In genomic region chr5:33440482-33441240, GRCh38 we compare ENCODE assay signal across 1 cellular context.
TF ChIP-seq lines count a peak whose summit lies in the region.

TARS1 (plus strand) TSS chr5:33440965; CDS start chr5:33441087, 122 bp downstream.

TF ChIP-seq in HepG2, 621 proteins besides CTCF, POLR2A, EP300 and RAD21 (continued from another document and continues in another):
- TF ChIP-seq AHDC1 (CRISPR knock-in tag; IDR thresholded peaks at IDR 0.05; ENCODE audit: borderline replicate concordance) (peak; percentile 52; the same call in 1 of the 2 replicates), ZNF224 (CRISPR knock-in tag; IDR thresholded peaks at IDR 0.05) (no peak), SP1 (IDR thresholded peaks at IDR 0.05) (no peak), SP1 (CRISPR knock-in tag; IDR thresholded peaks at IDR 0.05) (peak; percentile 80), KDM2A (CRISPR knock-in tag; IDR thresholded peaks at IDR 0.05; ENCODE audit: borderline replicate concordance, low read depth) (peak; percentile 86), RAD51 (IDR thresholded peaks at IDR 0.05; ENCODE audit: borderline replicate concordance) (no peak), RFX5 (IDR thresholded peaks at IDR 0.05; ENCODE audit: low read depth, low read length) (no peak; the same call in 1 of the 2 replicates), ZGPAT (CRISPR knock-in tag; IDR thresholded peaks at IDR 0.05) (peak; percentile 78), TCF7 (IDR thresholded peaks at IDR 0.05; ENCODE audit: low read depth) (no peak), KLF12 (CRISPR knock-in tag; IDR thresholded peaks at IDR 0.05; ENCODE audit: borderline replicate concordance) (no peak), MXI1 (IDR thresholded peaks at IDR 0.05; ENCODE audit: borderline replicate concordance, low read depth, low read length) (peak; percentile 11; the same call in 1 of the 3 replicates), ZFP91 (CRISPR knock-in tag; IDR thresholded peaks at IDR 0.05; ENCODE audit: borderline replicate concordance) (peak; percentile 77; the same call in 1 of the 2 replicates), AGO2 (optimal IDR thresholded peaks at IDR 0.05; ENCODE audit: low read depth, low read length) (peak; percentile 45), NCOA1 (CRISPR knock-in tag; IDR thresholded peaks at IDR 0.05) (no peak; the same call in 1 of the 2 replicates), XRCC5 (optimal IDR thresholded peaks at IDR 0.05; ENCODE audit: low read length) (no peak), HMGA1 (CRISPR knock-in tag; conservative IDR thresholded peaks at IDR 0.05) (no peak), ZNF142 (CRISPR knock-in tag; IDR thresholded peaks at IDR 0.05) (peak; percentile 33; the same call in 1 of the 2 replicates), ZFP41 (CRISPR knock-in tag; IDR thresholded peaks at IDR 0.05; ENCODE audit: borderline replicate concordance) (peak; percentile 43; the same call in 1 of the 2 replicates), PAWR (CRISPR knock-in tag; IDR thresholded peaks at IDR 0.05; ENCODE audit: borderline replicate concordance) (no peak), CBX5 (CRISPR knock-in tag; IDR thresholded peaks at IDR 0.05; ENCODE audit: borderline replicate concordance) (no peak; the same call in 1 of the 2 replicates), ATF2 (CRISPR knock-in tag; IDR thresholded peaks at IDR 0.05) (peak; percentile 42; the same call in 1 of the 2 replicates), KLF11 (CRISPR knock-in tag; IDR thresholded peaks at IDR 0.05) (peak; percentile 22; the same call in 1 of the 2 replicates), ZBTB21 (CRISPR knock-in tag; IDR thresholded peaks at IDR 0.05) (no peak; the same call in 1 of the 2 replicates), ETV6 (CRISPR knock-in tag; conservative IDR thresholded peaks at IDR 0.05) (no peak; the same call in 1 of the 2 replicates), ZBTB34 (CRISPR knock-in tag; IDR thresholded peaks at IDR 0.05) (no peak), AKNA (CRISPR knock-in tag; IDR thresholded peaks at IDR 0.05; ENCODE audit: borderline replicate concordance) (no peak), NFKBIZ (CRISPR knock-in tag; IDR thresholded peaks at IDR 0.05) (0 out of 2 replicates have a peak, but pooled peaks have one; percentile 14), ZNF597 (CRISPR knock-in tag; IDR thresholded peaks at IDR 0.05) (no peak)
